ENCODE assay signal across 19 cellular contexts in genomic region chr22:44847380-44847779, GRCh38.
DNase-seq lines count a peak whose midpoint lies in the region; ATAC-seq and TF ChIP-seq lines count a peak whose summit lies in the region.
"Had no signal": no experiment of that assay in that cellular context is flagged by ENCODE, and none has a peak within 500 bp of the region (broad histone marks: within the 10 kb centered on the region; RNA-seq: fewer than 3 reads in every experiment).

No MANE protein-coding gene starts in this region.

- no peaks in the 10 kb centered on the region for H4K20me1 ChIP-seq in SK-N-SH (ENCODE audit: insufficient read depth)
- H4K20me1 ChIP-seq: BLaER1 treated with 17β-estradiol and CSF1 and Interleukin-3, amounts not matched to agents 10 nM and 100 nM had no signal

- H3K9me3 ChIP-seq in SK-N-SH, result no peaks in the 10 kb centered on the region
- peaks cover 11% of the 10 kb centered on the region for H3K9me3 ChIP-seq in RWPE2 (ENCODE audit: severe bottlenecking)
- no peaks in the 10 kb centered on the region for H3K9me3 ChIP-seq in thyroid gland
- H3K9me3 ChIP-seq: A549 had no signal

- TF ChIP-seq EP300 in SK-N-SH (IDR thresholded peaks at IDR 0.05; ENCODE audit: borderline replicate concordance in 1 of 2, low read depth in 1 of 2, low read length in 1 of 2), result no peak

- no peak overlapping the region for H3K9ac ChIP-seq in SK-N-SH
- H3K9ac ChIP-seq: BLaER1 treated with 17β-estradiol and CSF1 and Interleukin-3, amounts not matched to agents 10 nM and 100 nM had no signal

- CTCF ChIA-PET in SK-N-SH (lab: Yijun Ruan, JAX), result interaction anchor here (0.9 to 1.6 kb wide), 5 partner anchors 17 to 234 kb away, joined by 3 to 5 read pairs (median 4); no protein-coding TSS in a partner anchor

- H3K36me3 ChIP-seq in SK-N-SH (replicated peaks in 1 of 2; ENCODE audit: control insufficient read depth in 1 of 2, insufficient read depth in 2 of 2, low read length in 1 of 2), result no peaks in the 10 kb centered on the region
- peaks cover 8% of the 10 kb centered on the region for H3K36me3 ChIP-seq in RWPE2 (ENCODE audit: low read depth)
- H3K36me3 ChIP-seq in thyroid gland, result no peaks in the 10 kb centered on the region

- H3K4me3 ChIP-seq in SK-N-SH (ENCODE audit: low read depth in 2 of 2, low read length in 1 of 2) (no peak overlapping the region), RWPE2 (ENCODE audit: severe bottlenecking) (no peak overlapping the region), thyroid gland (replicated peaks in 1 of 3) (no peak overlapping the region)
- H3K4me3 ChIP-seq: A549; BLaER1 treated with 17β-estradiol and CSF1 and Interleukin-3, amounts not matched to agents 10 nM and 100 nM; GM12878 had no signal

- 34% methylated on average over 4 of the region's 4 CpGs for WGBS in SK-N-SH (ENCODE audit: low lambda C conversion rate)
- 74 to 79% methylated on average over 4 of the region's 4 CpGs for WGBS in thyroid gland, 2 donors

- peak overlapping the region in 1 of 2 experiments; percentile 50; a peak in 1 of 4 replicates for H3K27ac ChIP-seq in SK-N-SH (ENCODE audit: low read depth in 2 of 2, low read length in 1 of 2)
- no peak overlapping the region for H3K27ac ChIP-seq in RWPE2 (ENCODE audit: poor library complexity, severe bottlenecking)
- no peak overlapping the region for H3K27ac ChIP-seq in thyroid gland
- H3K27ac ChIP-seq: 22Rv1; A549; BLaER1 treated with 17β-estradiol and CSF1 and Interleukin-3, amounts not matched to agents 10 nM and 100 nM had no signal

- TF ChIP-seq RAD21 in SK-N-SH (IDR thresholded peaks at IDR 0.05; ENCODE audit: low read length), result no peak

- no peak overlapping the region for H2AFZ ChIP-seq in SK-N-SH (ENCODE audit: low read depth)

- TF ChIP-seq POLR2A in thyroid gland (IDR thresholded peaks at IDR 0.05), result no peak

- TF ChIP-seq CTCF in SK-N-SH (IDR thresholded peaks at IDR 0.05) (no peak), RWPE2 (IDR thresholded peaks at IDR 0.05; ENCODE audit: poor library complexity, severe bottlenecking) (no peak), thyroid gland (IDR thresholded peaks at IDR 0.05) (no peak)

- H3K4me1 ChIP-seq in SK-N-SH (ENCODE audit: control insufficient read depth in 1 of 2, insufficient read depth in 2 of 2, low read depth in 1 of 2, low read length in 1 of 2), result peaks cover 0 to 19% of the 10 kb centered on the region in 2 experiments; a peak in 1 of 4 replicates
- H3K4me1 ChIP-seq in RWPE2 (ENCODE audit: insufficient read depth, poor library complexity, severe bottlenecking), result no peaks in the 10 kb centered on the region
- H3K4me1 ChIP-seq in thyroid gland, result no peaks in the 10 kb centered on the region
- H3K4me1 ChIP-seq: A549 had no signal

- no peaks in the 10 kb centered on the region for H3K79me2 ChIP-seq in SK-N-SH (ENCODE audit: insufficient read depth)

- DNase-seq in SK-N-SH, result peak; percentile 58
- peak; percentile 7 for DNase-seq in RWPE2 (ENCODE audit: low spot score)
- peak; percentile 1 for DNase-seq in midbrain (lab: John Stamatoyannopoulos, UW)
- peak; percentile 31 to 37 for DNase-seq in thyroid gland
- no peak for DNase-seq in ACHN
- DNase-seq in NCI-H2107 treated with DMSO at 0.1 percent for 48 hours (lab: John Stamatoyannopoulos, UW; ENCODE audit: unreplicated experiment), result no peak
- DNase-seq: Calu3; CD8-positive, alpha-beta T cell; DMS 273 treated with DMSO at 0.1 percent for 48 hours; DMS53; DND-41; EL; H9 had no signal

- POLR2A ChIA-PET in SK-N-SH (lab: Yijun Ruan, JAX), result interaction anchor here (0.5 kb wide), 1 partner anchor 22 kb away, joined by 3 read pairs; no protein-coding TSS in a partner anchor

- H3K9me2 ChIP-seq in SK-N-SH, result no peaks in the 10 kb centered on the region

- no peaks in the 10 kb centered on the region for H3F3A ChIP-seq in SK-N-SH (replicated peaks; ENCODE audit: insufficient read depth)

- intact Hi-C loops in thyroid gland (cut with DNase I), result no loop called here

- H3K27me3 ChIP-seq in SK-N-SH (ENCODE audit: insufficient read depth) (no peaks in the 10 kb centered on the region), RWPE2 (ENCODE audit: insufficient read depth, poor library complexity, severe bottlenecking) (no peaks in the 10 kb centered on the region), thyroid gland (no peaks in the 10 kb centered on the region)
- H3K27me3 ChIP-seq: BLaER1 treated with 17β-estradiol and CSF1 and Interleukin-3, amounts not matched to agents 10 nM and 100 nM had no signal

- in situ Hi-C loops in ACHN (cut with HindIII; ENCODE audit: low pct_ligation_motif_present, low pct_unique_long_range_greater_than_20kb, low sequenced_read_pairs), result no loop called here

- no peak overlapping the region for H3K4me2 ChIP-seq in SK-N-SH
- H3K4me2 ChIP-seq: A549; BLaER1 treated with 17β-estradiol and CSF1 and Interleukin-3, amounts not matched to agents 10 nM and 100 nM had no signal

- ATAC-seq in SK-N-SH treated with all-trans-retinoic acid at 6 μM for 48 hours, result no peak
- no peak for ATAC-seq in RWPE2 (ENCODE audit: low read depth)
- ATAC-seq in HG02938 (IDR thresholded peaks at IDR 0.05; ENCODE audit: unreplicated experiment), result no peak
- ATAC-seq: A549; CD8-positive, alpha-beta T cell; GM12878 had no signal

TF ChIP-seq in SK-N-SH, 30 proteins besides CTCF, POLR2A, EP300 and RAD21:
- TF ChIP-seq GATA2 (CRISPR knock-in tag; IDR thresholded peaks at IDR 0.05) (0 out of 2 replicates have a peak, but pooled peaks have one; percentile 32), TCF12 (IDR thresholded peaks at IDR 0.05) (no peak)

TF ChIP-seq in SK-N-SH treated with all-trans-retinoic acid at 6 μM for 48 hours, 23 proteins besides CTCF, POLR2A, EP300 and RAD21:
- no peak for TF ChIP-seq ZNF70 (CRISPR knock-in tag; IDR thresholded peaks at IDR 0.05)
- no peak for TF ChIP-seq GLIS3 (CRISPR knock-in tag; IDR thresholded peaks at IDR 0.05)
- no peak for TF ChIP-seq POU6F1 (CRISPR knock-in tag; IDR thresholded peaks at IDR 0.05; ENCODE audit: borderline replicate concordance, low read depth)
- no peak for TF ChIP-seq BACH2 (CRISPR knock-in tag; IDR thresholded peaks at IDR 0.05; ENCODE audit: borderline replicate concordance)
- TF ChIP-seq TSHZ2 (CRISPR knock-in tag; IDR thresholded peaks at IDR 0.05), result no peak
- no peak for TF ChIP-seq CSDC2 (CRISPR knock-in tag; IDR thresholded peaks at IDR 0.05)
- TF ChIP-seq ARNTL (CRISPR knock-in tag; IDR thresholded peaks at IDR 0.05; ENCODE audit: borderline replicate concordance, low read depth), result no peak
- no peak for TF ChIP-seq PPARA (CRISPR knock-in tag; IDR thresholded peaks at IDR 0.05; ENCODE audit: borderline replicate concordance)
TF ChIP-seq in SK-N-SH treated with all-trans-retinoic acid at 6 μM for 48 hours: peak in this region for 0.

Comparison
In these comparisons a context has a peak if more than half of its experiments do, and no peak if none do; other contexts are left out.
1. DNase-seq: peak in SK-N-SH (single experiment), RWPE2 (single experiment), midbrain (single experiment) and thyroid gland (2 of 2); none in ACHN (single experiment) and NCI-H2107 treated with DMSO at 0.1 percent for 48 hours (single experiment).